29 cellular contexts compared by ENCODE assay signal in the genomic region with DNA sequence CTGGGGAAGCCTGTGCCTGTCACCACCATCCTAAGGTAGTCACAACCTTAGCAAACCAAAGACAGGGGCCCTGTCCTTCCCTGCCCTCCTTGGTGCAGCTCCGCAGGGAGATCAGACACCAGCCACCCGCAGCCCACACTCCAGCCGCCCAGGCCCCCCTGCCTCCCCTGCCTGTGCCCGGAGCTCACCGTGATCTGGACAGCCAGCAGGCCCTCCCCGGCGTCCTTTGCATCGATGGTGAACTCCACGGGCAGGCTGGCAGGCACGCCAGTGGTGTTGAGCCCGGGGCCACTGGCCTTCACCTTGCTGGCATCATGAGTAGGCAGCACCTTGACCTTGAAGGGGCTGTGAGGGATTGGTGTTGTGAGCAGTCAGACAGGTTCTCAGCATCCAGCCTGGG. TPM values are rescaled to one million over a fixed set of nuclear protein-coding genes. Genes with fewer than 3 reads are reported as not detected.
DNase-seq lines count a peak whose midpoint lies in the region; ATAC-seq, FAIRE-seq and TF ChIP-seq lines count a peak whose summit lies in the region.
"Had no signal": no experiment of that assay in that cellular context is flagged by ENCODE, and none has a peak within 500 bp of the region (broad histone marks: within the 10 kb centered on the region; RNA-seq: fewer than 3 reads in every experiment).

No MANE protein-coding gene starts in this region.

- no peaks in the 10 kb centered on the region for H4K20me1 ChIP-seq in K562 (replicated peaks; ENCODE audit: control insufficient read depth, insufficient read depth, low read length)

- TF ChIP-seq POLR2A in heart left ventricle (IDR thresholded peaks at IDR 0.05) (no peak), K562 (conservative IDR thresholded peaks at IDR 0.05) (no peak)

- FAIRE-seq in K562 (lab: Jason Lieb, UNC), result no peak
- FAIRE-seq: pancreas had no signal

- in situ Hi-C loops in K562 (cut with MboI), result no loop called here

- no peaks in the 10 kb centered on the region for H3K79me2 ChIP-seq in K562 (ENCODE audit: control insufficient read depth, insufficient read depth, low read length)

- peak; percentile 16 for DNase-seq in left ventricle myocardium superior
- no peak for DNase-seq in heart left ventricle
- DNase-seq in K562 (ENCODE audit: extremely low read depth in 1 of 4, low spot score in 3 of 4), result no peak
- DNase-seq in neural crest cell (ENCODE audit: low read depth, low spot score), result no peak
- DNase-seq in upper lobe of right lung, result peak; percentile 28
- no peak for DNase-seq in NCI-H2196 treated with DMSO at 0.1 percent for 48 hours (lab: John Stamatoyannopoulos, UW; ENCODE audit: unreplicated experiment)
- no peak for DNase-seq in mucosa of descending colon
- DNase-seq: ACHN; activated CD4-positive, alpha-beta T cell treated with anti-CD3 and anti-CD28 coated beads, Interleukin-2, amount 10 ng/mL, durations not matched to agents 24 days and 14 days; activated effector memory CD4-positive, alpha-beta T cell treated with anti-CD3 and anti-CD28 coated beads, Interleukin-2, amount 50 U/mL, for 16 hours; activated T-cell treated with anti-CD3 and anti-CD28 coated beads, Interleukin-2, amount 50 U/mL, for 24 hours; amniotic stem cell; brain microvascular endothelial cell; Caco-2; DMS79; GDM1; hippocampal formation; IMR-90; NCI-H1436 treated with DMSO at 0.1 percent for 48 hours; NCI-H2081 treated with DMSO at 0.1 percent for 48 hours; NCI-H774; nephron progenitor cell; stimulated activated CD4-positive, alpha-beta T cell treated with anti-CD3 and anti-CD28 coated beads, Interleukin-1b, Interleukin-23, amount 100 ng/mL, for 48 hours; stimulated activated naive CD8-positive, alpha-beta T cell treated with anti-CD3 and anti-CD28 coated beads, Interleukin-15, amount 100 ng/mL, for 72 hours; WERI-Rb-1 had no signal

- TF ChIP-seq CTCF in heart left ventricle (IDR thresholded peaks at IDR 0.05) (no peak), K562 (IDR thresholded peaks at IDR 0.05 in 2 of 3, conservative IDR thresholded peaks at IDR 0.05 in 1 of 3; ENCODE audit: insufficient read depth in 2 of 3, low read depth in 1 of 3, low read length in 3 of 3) (no peak), neural crest cell (conservative IDR thresholded peaks at IDR 0.05) (no peak), upper lobe of right lung (IDR thresholded peaks at IDR 0.05) (no peak), mucosa of descending colon (IDR thresholded peaks at IDR 0.05) (no peak)

- H3K4me1 ChIP-seq in heart left ventricle (peaks cover 0 to 17% (median 0%) of the 10 kb centered on the region in 12 donors), K562 (replicated peaks in 1 of 2; ENCODE audit: control insufficient read depth in 2 of 2, insufficient read depth in 2 of 2, low read length in 2 of 2) (peaks cover 0 to 25% of the 10 kb centered on the region in 2 experiments; a peak in 1 of 5 replicates), upper lobe of right lung (no peaks in the 10 kb centered on the region), mucosa of descending colon (ENCODE audit: low read depth) (no peaks in the 10 kb centered on the region)
- H3K4me1 ChIP-seq: Caco-2, pancreas, SJSA1 had no signal

- no peak for ATAC-seq in left ventricle myocardium superior
- no peak for ATAC-seq in heart left ventricle
- ATAC-seq in K562, result no peak
- ATAC-seq in upper lobe of right lung, result no peak
- no peak for ATAC-seq in GM18861 (IDR thresholded peaks at IDR 0.05; ENCODE audit: unreplicated experiment)
- no peak for ATAC-seq in mucosa of descending colon
- ATAC-seq: pancreas; stimulated activated naive CD8-positive, alpha-beta T cell treated with anti-CD3 and anti-CD28 coated beads, Interleukin-15, amount 100 ng/mL, for 72 hours had no signal

- no peaks in the 10 kb centered on the region for H3K4me1 Mint-ChIP-seq in neural crest cell
- H3K4me1 Mint-ChIP-seq: nephron progenitor cell had no signal

- no peaks in the 10 kb centered on the region for H3K9me3 ChIP-seq in heart left ventricle
- H3K9me3 ChIP-seq in K562 (replicated peaks; ENCODE audit: control insufficient read depth, insufficient read depth, low read depth, low read length), result no peaks in the 10 kb centered on the region
- no peaks in the 10 kb centered on the region for H3K9me3 ChIP-seq in upper lobe of right lung
- no peaks in the 10 kb centered on the region for H3K9me3 ChIP-seq in mucosa of descending colon
- H3K9me3 ChIP-seq: Caco-2, pancreas, right atrium auricular region, SJSA1 had no signal

- TF ChIP-seq RAD21 in K562 (CRISPR knock-in tag; conservative IDR thresholded peaks at IDR 0.05 in 1 of 2, IDR thresholded peaks at IDR 0.05 in 1 of 2), result no peak

- CTCF ChIA-PET in K562 (lab: Yijun Ruan, JAX; ENCODE audit: low intra/inter-chr PET ratio), result no interaction called here

- intact Hi-C loops in left ventricle myocardium superior (cut with micrococcal nuclease) (no loop called here), heart left ventricle (cut with DNase I) (no loop called here), K562 (cut with micrococcal nuclease) (no loop called here), upper lobe of right lung (cut with DNase I) (no loop called here), mucosa of descending colon (cut with DNase I, micrococcal nuclease) (no loop called here)

- H3K27ac Mint-ChIP-seq in neural crest cell (ENCODE audit: unreplicated experiment), result no peak overlapping the region
- H3K27ac Mint-ChIP-seq: activated CD4-positive, alpha-beta T cell treated with anti-CD3 and anti-CD28 coated beads, Interleukin-2, amount 10 ng/mL, durations not matched to agents 24 days and 14 days; nephron progenitor cell had no signal

- 64 to 85% (median 72%) methylated on average over 10 to 11 of the region's 11 CpGs for WGBS in heart left ventricle, 4 donors
- WGBS in K562 (ENCODE audit: insufficient coverage, low coverage, missing lambda C conversion rate), result no CpG with 5 or more reads among the region's 11 CpGs

- no peak for TF ChIP-seq EP300 in K562 (IDR thresholded peaks at IDR 0.05; ENCODE audit: low read length)

- POLR2A ChIA-PET in K562 (lab: Yijun Ruan, JAX), result interaction anchor here (0.6 to 1.6 kb wide), 4 partner anchors 9 to 20 kb away, joined by 3 to 4 read pairs (median 4); no protein-coding TSS in a partner anchor

- H3K27me3 ChIP-seq in heart left ventricle (no peaks in the 10 kb centered on the region), K562 (ENCODE audit: control insufficient read depth in 2 of 2, insufficient read depth in 2 of 2, low read length in 2 of 2) (no peaks in the 10 kb centered on the region), upper lobe of right lung (no peaks in the 10 kb centered on the region)
- H3K27me3 ChIP-seq: brain microvascular endothelial cell, pancreas, right atrium auricular region, SJSA1 had no signal

- H3K27ac ChIP-seq in heart left ventricle (peak overlapping the region in 1 of 12 donors; percentile 76), K562 (ENCODE audit: extremely low read depth, low read depth, low read length) (no peak overlapping the region), upper lobe of right lung (no peak overlapping the region)
- H3K27ac ChIP-seq: brain microvascular endothelial cell, pancreas, SJSA1, WERI-Rb-1 had no signal

- H3K4me3 Mint-ChIP-seq in neural crest cell, result peak overlapping the region; percentile 59
- H3K4me3 Mint-ChIP-seq: activated CD4-positive, alpha-beta T cell treated with anti-CD3 and anti-CD28 coated beads, Interleukin-2, amount 10 ng/mL, durations not matched to agents 24 days and 14 days; activated T-cell treated with anti-CD3 and anti-CD28 coated beads, Interleukin-2, amount 50 U/mL, for 24 hours; nephron progenitor cell; stimulated activated naive CD8-positive, alpha-beta T cell treated with anti-CD3 and anti-CD28 coated beads, Interleukin-15, amount 100 ng/mL, for 72 hours had no signal

- H3K9me3 Mint-ChIP-seq in neural crest cell, result no peaks in the 10 kb centered on the region
- H3K9me3 Mint-ChIP-seq: activated CD4-positive, alpha-beta T cell treated with anti-CD3 and anti-CD28 coated beads, Interleukin-2, amount 10 ng/mL, durations not matched to agents 24 days and 14 days; activated T-cell treated with anti-CD3 and anti-CD28 coated beads, Interleukin-2, amount 50 U/mL, for 24 hours; stimulated activated naive CD8-positive, alpha-beta T cell treated with anti-CD3 and anti-CD28 coated beads, Interleukin-15, amount 100 ng/mL, for 72 hours had no signal

- H3K36me3 ChIP-seq in heart left ventricle, result peaks cover 0 to 99% (median 94%) of the 10 kb centered on the region in 9 donors
- H3K36me3 ChIP-seq in K562 (ENCODE audit: control insufficient read depth, insufficient read depth, low read length), result peaks cover 98% of the 10 kb centered on the region; the same call in 2 of the 3 replicates
- H3K36me3 ChIP-seq in upper lobe of right lung, result peaks cover 90% of the 10 kb centered on the region
- H3K36me3 ChIP-seq in mucosa of descending colon (ENCODE audit: low read depth), result no peaks in the 10 kb centered on the region

- H3K27me3 Mint-ChIP-seq in neural crest cell (ENCODE audit: low read depth), result peaks cover 2% of the 10 kb centered on the region
- H3K27me3 Mint-ChIP-seq: activated CD4-positive, alpha-beta T cell treated with anti-CD3 and anti-CD28 coated beads, Interleukin-2, amount 10 ng/mL, durations not matched to agents 24 days and 14 days; activated T-cell treated with anti-CD3 and anti-CD28 coated beads, Interleukin-2, amount 50 U/mL, for 24 hours; stimulated activated naive CD8-positive, alpha-beta T cell treated with anti-CD3 and anti-CD28 coated beads, Interleukin-15, amount 100 ng/mL, for 72 hours had no signal

- H3K9ac ChIP-seq in K562 (ENCODE audit: insufficient read depth in 1 of 2, low read depth in 2 of 2, low read length in 2 of 2), result no peak overlapping the region; a peak in 1 of 4 replicates

- no peak overlapping the region for H2AFZ ChIP-seq in K562 (ENCODE audit: low read depth, low read length)

- H3K4me3 ChIP-seq in heart left ventricle, result no peak overlapping the region
- H3K4me3 ChIP-seq in K562, result no peak overlapping the region
- H3K4me3 ChIP-seq in upper lobe of right lung, result no peak overlapping the region
- H3K4me3 ChIP-seq in mucosa of descending colon, result no peak overlapping the region
- H3K4me3 ChIP-seq: pancreas, right atrium auricular region, SJSA1 had no signal

- no TSS peak for BruUV-seq in K562 (replicated peaks; lab: Mats Ljungman, UMichigan)

- H3K4me2 ChIP-seq in K562 (ENCODE audit: insufficient read depth, low read length), result no peak overlapping the region

- no peaks in the 10 kb centered on the region for H3K9me1 ChIP-seq in K562 (ENCODE audit: control insufficient read depth, insufficient read depth, low read length)

- peaks cover 6% of the 10 kb centered on the region for H3K36me3 Mint-ChIP-seq in neural crest cell (ENCODE audit: low read depth)

RNA-seq across cellular contexts. Expression of a gene that starts 16.4 kb away (rescaled TPM):
- total RNA-seq in left ventricle myocardium superior, result 228 TPM
- 100 to 1,000 TPM; 155 to 465 (median 234) TPM for total RNA-seq in heart left ventricle
- 100 to 1,000 TPM; 226 to 274 TPM for polyA plus RNA-seq in heart left ventricle
- total RNA-seq in K562 (2011; cell fraction: chromatin; rRNA removed; ENCODE audit: low replicate concordance), result 432 and 1,364 TPM in 2 replicates
- 816 and 818 TPM in 2 replicates for total RNA-seq in K562 (2011; cell fraction: nucleolus; rRNA removed)
- total RNA-seq in K562 (2011; cell fraction: nucleoplasm; rRNA removed), result 362 and 459 TPM in 2 replicates
- total RNA-seq in K562 (2014; rRNA removed), result 554 and 803 TPM in 2 replicates
- 72.2 and 110 TPM in 2 replicates for total RNA-seq in K562 (2014; rRNA removed; fragmentation: Illumina TruSeq; extraction: Trizol)
- total RNA-seq in K562 (2015; rRNA removed; fragmentation: Illumina TruSeq; extraction: Trizol), result 135 and 162 TPM in 2 replicates
- 672 and 735 TPM in 2 replicates for total RNA-seq in K562 (2021)
- 86.6 and 165 TPM in 2 replicates for polyA plus RNA-seq in K562 (2011; rRNA removed)
- polyA plus RNA-seq in K562 (2011; cell fraction: cytosol; rRNA removed), result 122 and 183 TPM in 2 replicates
- polyA plus RNA-seq in K562 (2011; cell fraction: nucleus; rRNA removed), result 624 and 751 TPM in 2 replicates
- polyA plus RNA-seq in K562 (2012), result 392 and 593 TPM in 2 replicates
- polyA plus RNA-seq in K562 (2014; fragmentation: Illumina TruSeq; extraction: Trizol), result 329 and 438 TPM in 2 replicates
- 1 to 10 TPM; 6.2 to 6.8 TPM for polyA plus RNA-seq in K562 (2014; fragmentation: Nextera tagmentation; extraction: Ambion mirVana)
- polyA plus RNA-seq in K562 (2014; rRNA removed), result 226 and 245 TPM in 2 replicates
- polyA minus RNA-seq in K562 (2011; rRNA and poly(A)+ RNA removed), result 249 and 291 TPM in 2 replicates
- 522 and 767 TPM in 2 replicates for polyA minus RNA-seq in K562 (2011; cell fraction: cytosol; rRNA and poly(A)+ RNA removed)
- 248 and 324 TPM in 2 replicates for polyA minus RNA-seq in K562 (2011; cell fraction: nucleus; rRNA and poly(A)+ RNA removed)
- total RNA-seq in neural crest cell, result 786 and 809 TPM in 2 replicates
- 1,252 TPM for total RNA-seq in upper lobe of right lung
- 1,000 to 10,000 TPM in 1 of 3 donors, 100 to 1,000 TPM in 2; 164 to 4,590 (median 513) TPM for total RNA-seq in mucosa of descending colon

RNA-seq across cellular contexts. Expression of a gene that starts 21.1 kb away (rescaled TPM):
- total RNA-seq in left ventricle myocardium superior, result 51.3 TPM
- 10 to 100 TPM; 37.6 to 76.8 (median 52.8) TPM for total RNA-seq in heart left ventricle
- 100 to 1,000 TPM in 1 of 2 donors, 10 to 100 TPM in 1; 71.9 to 152 TPM for polyA plus RNA-seq in heart left ventricle
- 41.8 and 93.2 TPM in 2 replicates for total RNA-seq in K562 (2011; cell fraction: chromatin; rRNA removed; ENCODE audit: low replicate concordance)
- total RNA-seq in K562 (2011; cell fraction: nucleolus; rRNA removed), result 88.9 and 97.4 TPM in 2 replicates
- total RNA-seq in K562 (2011; cell fraction: nucleoplasm; rRNA removed), result 70.5 and 73.6 TPM in 2 replicates
- 32.9 and 36.2 TPM in 2 replicates for total RNA-seq in K562 (2014; rRNA removed)
- 37.5 and 38.3 TPM in 2 replicates for total RNA-seq in K562 (2014; rRNA removed; fragmentation: Illumina TruSeq; extraction: Trizol)
- total RNA-seq in K562 (2015; rRNA removed; fragmentation: Illumina TruSeq; extraction: Trizol), result 61.9 and 67.8 TPM in 2 replicates
- 124 and 135 TPM in 2 replicates for total RNA-seq in K562 (2021)
- 77.4 and 81.2 TPM in 2 replicates for polyA plus RNA-seq in K562 (2011; rRNA removed)
- 100.0 and 121 TPM in 2 replicates for polyA plus RNA-seq in K562 (2011; cell fraction: cytosol; rRNA removed)
- 238 and 242 TPM in 2 replicates for polyA plus RNA-seq in K562 (2011; cell fraction: nucleus; rRNA removed)
- polyA plus RNA-seq in K562 (2012), result 125 and 134 TPM in 2 replicates
- 177 and 206 TPM in 2 replicates for polyA plus RNA-seq in K562 (2014; fragmentation: Illumina TruSeq; extraction: Trizol)
- 1 to 10 TPM; 2.3 to 3.1 TPM for polyA plus RNA-seq in K562 (2014; fragmentation: Nextera tagmentation; extraction: Ambion mirVana)
- 86.7 and 110 TPM in 2 replicates for polyA plus RNA-seq in K562 (2014; rRNA removed)
- 24.0 and 43.3 TPM in 2 replicates for polyA minus RNA-seq in K562 (2011; rRNA and poly(A)+ RNA removed)
- 51.3 and 57.9 TPM in 2 replicates for polyA minus RNA-seq in K562 (2011; cell fraction: cytosol; rRNA and poly(A)+ RNA removed)
- polyA minus RNA-seq in K562 (2011; cell fraction: nucleus; rRNA and poly(A)+ RNA removed), result 28.5 and 40.8 TPM in 2 replicates
- 54.3 and 56.8 TPM in 2 replicates for total RNA-seq in neural crest cell
- 58.4 TPM for total RNA-seq in upper lobe of right lung
- total RNA-seq in mucosa of descending colon, result 10 to 100 TPM; 32.3 to 73.0 (median 41.0) TPM

RNA-seq across cellular contexts. Expression of a gene that starts 40.2 kb away (rescaled TPM):
- total RNA-seq in left ventricle myocardium superior, result 1,898 TPM
- 1,000 to 10,000 TPM; 1,381 to 3,072 (median 2,052) TPM for total RNA-seq in heart left ventricle
- 1,000 to 10,000 TPM; 2,362 to 5,995 TPM for polyA plus RNA-seq in heart left ventricle
- total RNA-seq in K562 (2011; cell fraction: chromatin; rRNA removed; ENCODE audit: low replicate concordance), result 652 and 1,355 TPM in 2 replicates
- total RNA-seq in K562 (2011; cell fraction: nucleolus; rRNA removed), result 1,356 and 1,561 TPM in 2 replicates
- total RNA-seq in K562 (2011; cell fraction: nucleoplasm; rRNA removed), result 1,670 and 2,786 TPM in 2 replicates
- 4,111 and 4,705 TPM in 2 replicates for total RNA-seq in K562 (2014; rRNA removed)
- total RNA-seq in K562 (2014; rRNA removed; fragmentation: Illumina TruSeq; extraction: Trizol), result 3,682 and 4,010 TPM in 2 replicates
- total RNA-seq in K562 (2015; rRNA removed; fragmentation: Illumina TruSeq; extraction: Trizol), result 3,735 and 3,774 TPM in 2 replicates
- 4,299 and 4,408 TPM in 2 replicates for total RNA-seq in K562 (2021)
- 5,297 and 6,545 TPM in 2 replicates for polyA plus RNA-seq in K562 (2011; rRNA removed)
- polyA plus RNA-seq in K562 (2011; cell fraction: cytosol; rRNA removed), result 7,052 and 10,074 TPM in 2 replicates
- polyA plus RNA-seq in K562 (2011; cell fraction: nucleus; rRNA removed), result 3,562 and 5,028 TPM in 2 replicates
- polyA plus RNA-seq in K562 (2012), result 5,208 and 8,851 TPM in 2 replicates
- polyA plus RNA-seq in K562 (2014; fragmentation: Illumina TruSeq; extraction: Trizol), result 6,119 and 7,432 TPM in 2 replicates
- 1,000 to 10,000 TPM; 5,014 to 7,600 TPM for polyA plus RNA-seq in K562 (2014; fragmentation: Nextera tagmentation; extraction: Ambion mirVana)
- polyA plus RNA-seq in K562 (2014; rRNA removed), result 6,193 and 7,323 TPM in 2 replicates
- polyA minus RNA-seq in K562 (2011; rRNA and poly(A)+ RNA removed), result 1,451 and 1,523 TPM in 2 replicates
- polyA minus RNA-seq in K562 (2011; cell fraction: cytosol; rRNA and poly(A)+ RNA removed), result 1,578 and 1,804 TPM in 2 replicates
- 368 and 622 TPM in 2 replicates for polyA minus RNA-seq in K562 (2011; cell fraction: nucleus; rRNA and poly(A)+ RNA removed)
- 2,853 and 2,857 TPM in 2 replicates for total RNA-seq in neural crest cell
- total RNA-seq in upper lobe of right lung, result 2,677 TPM
- total RNA-seq in mucosa of descending colon, result 1,000 to 10,000 TPM; 2,179 to 2,606 (median 2,424) TPM

RNA-seq across cellular contexts. Expression of a gene that starts 51.0 kb away (rescaled TPM):
- total RNA-seq in left ventricle myocardium superior (58.7 TPM), heart left ventricle (100 to 1,000 TPM in 2 of 9 donors, 10 to 100 TPM in 7; 26.7 to 117 (median 43.8) TPM), K562 (2014; rRNA removed) (12.4 and 16.4 TPM in 2 replicates), K562 (2014; rRNA removed; fragmentation: Illumina TruSeq; extraction: Trizol) (5.7 and 5.9 TPM in 2 replicates), K562 (2015; rRNA removed; fragmentation: Illumina TruSeq; extraction: Trizol) (4.9 and 5.5 TPM in 2 replicates), K562 (2021) (10.9 and 11.2 TPM in 2 replicates), neural crest cell (9.3 and 11.5 TPM in 2 replicates), upper lobe of right lung (37.1 TPM), mucosa of descending colon (10 to 100 TPM; 18.1 to 30.8 (median 25.6) TPM)
- polyA plus RNA-seq in heart left ventricle (10 to 100 TPM; 27.7 to 57.1 TPM), K562 (2011; rRNA removed) (12.6 and 14.8 TPM in 2 replicates), K562 (2014; fragmentation: Illumina TruSeq; extraction: Trizol) (7.9 and 12.9 TPM in 2 replicates), K562 (2014; fragmentation: Nextera tagmentation; extraction: Ambion mirVana) (under 1 TPM; 0.73 to 0.74 TPM), K562 (2014; rRNA removed) (11.6 and 16.4 TPM in 2 replicates)
- total RNA-seq in K562 (2011; cell fraction: chromatin; rRNA removed; ENCODE audit: low replicate concordance), result 14.4 and 29.9 TPM in 2 replicates
- 32.4 and 37.9 TPM in 2 replicates for total RNA-seq in K562 (2011; cell fraction: nucleolus; rRNA removed)
- 24.0 and 27.8 TPM in 2 replicates for total RNA-seq in K562 (2011; cell fraction: nucleoplasm; rRNA removed)
- polyA plus RNA-seq in K562 (2011; cell fraction: cytosol; rRNA removed), result 18.6 and 34.4 TPM in 2 replicates
- polyA plus RNA-seq in K562 (2011; cell fraction: nucleus; rRNA removed), result 18.8 and 31.1 TPM in 2 replicates
- 14.5 and 24.0 TPM in 2 replicates for polyA plus RNA-seq in K562 (2012)
- polyA minus RNA-seq in K562 (2011; rRNA and poly(A)+ RNA removed), result 5.2 and 6.9 TPM in 2 replicates
- 8.1 and 9.3 TPM in 2 replicates for polyA minus RNA-seq in K562 (2011; cell fraction: cytosol; rRNA and poly(A)+ RNA removed)
- polyA minus RNA-seq in K562 (2011; cell fraction: nucleus; rRNA and poly(A)+ RNA removed), result 4.7 and 6.1 TPM in 2 replicates

RNA-seq across cellular contexts. Expression of a gene that starts 53.3 kb away (rescaled TPM):
- total RNA-seq in left ventricle myocardium superior (38.0 TPM), heart left ventricle (10 to 100 TPM; 29.1 to 38.6 (median 34.5) TPM), K562 (2014; rRNA removed) (20.2 and 33.7 TPM in 2 replicates), K562 (2014; rRNA removed; fragmentation: Illumina TruSeq; extraction: Trizol) (10.7 and 11.3 TPM in 2 replicates), K562 (2015; rRNA removed; fragmentation: Illumina TruSeq; extraction: Trizol) (15.6 and 17.1 TPM in 2 replicates), K562 (2021) (29.6 and 32.2 TPM in 2 replicates), neural crest cell (45.7 and 47.1 TPM in 2 replicates), upper lobe of right lung (43.9 TPM), mucosa of descending colon (10 to 100 TPM; 38.2 to 44.7 (median 43.2) TPM)
- polyA plus RNA-seq in heart left ventricle (10 to 100 TPM; 27.2 to 51.1 TPM), K562 (2011; rRNA removed) (24.0 and 39.6 TPM in 2 replicates), K562 (2014; fragmentation: Illumina TruSeq; extraction: Trizol) (20.2 and 25.0 TPM in 2 replicates), K562 (2014; fragmentation: Nextera tagmentation; extraction: Ambion mirVana) (under 1 TPM; 0.49 to 0.64 TPM), K562 (2014; rRNA removed) (33.6 and 40.7 TPM in 2 replicates)
- 68.1 and 155 TPM in 2 replicates for total RNA-seq in K562 (2011; cell fraction: chromatin; rRNA removed; ENCODE audit: low replicate concordance)
- 126 and 130 TPM in 2 replicates for total RNA-seq in K562 (2011; cell fraction: nucleolus; rRNA removed)
- total RNA-seq in K562 (2011; cell fraction: nucleoplasm; rRNA removed), result 84.5 and 90.6 TPM in 2 replicates
- polyA plus RNA-seq in K562 (2011; cell fraction: cytosol; rRNA removed), result 24.2 and 26.2 TPM in 2 replicates
- polyA plus RNA-seq in K562 (2011; cell fraction: nucleus; rRNA removed), result 415 and 432 TPM in 2 replicates
- polyA plus RNA-seq in K562 (2012), result 21.3 and 52.8 TPM in 2 replicates
- 7.7 and 17.0 TPM in 2 replicates for polyA minus RNA-seq in K562 (2011; rRNA and poly(A)+ RNA removed)
- polyA minus RNA-seq in K562 (2011; cell fraction: cytosol; rRNA and poly(A)+ RNA removed), result 8.3 and 13.7 TPM in 2 replicates
- polyA minus RNA-seq in K562 (2011; cell fraction: nucleus; rRNA and poly(A)+ RNA removed), result 45.6 and 52.2 TPM in 2 replicates

Comparison
In these comparisons a context has a peak if more than half of its experiments do, and no peak if none do; other contexts are left out.
1. DNase-seq: peak in left ventricle myocardium superior (single experiment) and upper lobe of right lung (single experiment); none in heart left ventricle (0 of 5), K562 (0 of 4), neural crest cell (single experiment), NCI-H2196 treated with DMSO at 0.1 percent for 48 hours (single experiment) and mucosa of descending colon (0 of 3).